1 cellular context compared by ENCODE assay signal in the genomic region with DNA sequence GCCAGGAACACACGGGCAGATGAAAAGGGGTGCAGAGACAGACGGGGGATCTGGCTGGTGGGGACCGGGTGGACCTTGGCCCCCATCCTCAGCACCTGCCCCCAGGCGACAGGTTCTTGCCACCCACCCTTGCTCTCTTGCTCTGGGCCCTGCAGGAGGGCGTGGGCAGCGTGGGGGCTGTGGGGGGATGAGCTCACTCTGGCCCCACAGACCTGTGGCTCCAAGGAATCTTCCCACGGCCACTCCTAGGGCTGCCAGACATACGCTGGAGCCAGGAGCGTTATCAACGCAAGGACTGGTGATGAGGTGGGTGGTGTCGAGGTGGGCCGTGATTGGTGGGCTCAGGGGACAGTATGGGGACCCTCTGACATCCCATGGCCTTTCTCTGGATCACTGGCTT.
TF ChIP-seq lines count a peak whose summit lies in the region.

No MANE protein-coding gene starts in this region.

TF ChIP-seq in endothelial cell of umbilical vein, 7 proteins besides CTCF, POLR2A, EP300 and RAD21:
- TF ChIP-seq JUN (IDR thresholded peaks at IDR 0.05; ENCODE audit: borderline replicate concordance, insufficient read depth, insufficient read length, low read depth), result no peak
- TF ChIP-seq MYC (IDR thresholded peaks at IDR 0.05; ENCODE audit: low read depth, low read length), result no peak
- TF ChIP-seq, protein P1, sequence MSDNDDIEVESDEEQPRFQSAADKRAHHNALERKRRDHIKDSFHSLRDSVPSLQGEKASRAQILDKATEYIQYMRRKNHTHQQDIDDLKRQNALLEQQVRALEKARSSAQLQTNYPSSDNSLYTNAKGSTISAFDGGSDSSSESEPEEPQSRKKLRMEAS (IDR thresholded peaks at IDR 0.05; ENCODE audit: insufficient read depth, insufficient read length), result no peak
- TF ChIP-seq POLR2AphosphoS5 (IDR thresholded peaks at IDR 0.05; ENCODE audit: insufficient read depth, low read depth, low read length), result no peak
- TF ChIP-seq EZH2 (IDR thresholded peaks at IDR 0.05; ENCODE audit: borderline replicate concordance, low read depth, low read length, severe bottlenecking), result no peak
- no peak for TF ChIP-seq FOS (IDR thresholded peaks at IDR 0.05; ENCODE audit: borderline replicate concordance, insufficient read depth, low read length)
- no peak for TF ChIP-seq GATA2 (IDR thresholded peaks at IDR 0.05; ENCODE audit: insufficient read depth, insufficient read length, low read depth, low read length)
